ENCODE assay signal across 21 cellular contexts in the genomic region with DNA sequence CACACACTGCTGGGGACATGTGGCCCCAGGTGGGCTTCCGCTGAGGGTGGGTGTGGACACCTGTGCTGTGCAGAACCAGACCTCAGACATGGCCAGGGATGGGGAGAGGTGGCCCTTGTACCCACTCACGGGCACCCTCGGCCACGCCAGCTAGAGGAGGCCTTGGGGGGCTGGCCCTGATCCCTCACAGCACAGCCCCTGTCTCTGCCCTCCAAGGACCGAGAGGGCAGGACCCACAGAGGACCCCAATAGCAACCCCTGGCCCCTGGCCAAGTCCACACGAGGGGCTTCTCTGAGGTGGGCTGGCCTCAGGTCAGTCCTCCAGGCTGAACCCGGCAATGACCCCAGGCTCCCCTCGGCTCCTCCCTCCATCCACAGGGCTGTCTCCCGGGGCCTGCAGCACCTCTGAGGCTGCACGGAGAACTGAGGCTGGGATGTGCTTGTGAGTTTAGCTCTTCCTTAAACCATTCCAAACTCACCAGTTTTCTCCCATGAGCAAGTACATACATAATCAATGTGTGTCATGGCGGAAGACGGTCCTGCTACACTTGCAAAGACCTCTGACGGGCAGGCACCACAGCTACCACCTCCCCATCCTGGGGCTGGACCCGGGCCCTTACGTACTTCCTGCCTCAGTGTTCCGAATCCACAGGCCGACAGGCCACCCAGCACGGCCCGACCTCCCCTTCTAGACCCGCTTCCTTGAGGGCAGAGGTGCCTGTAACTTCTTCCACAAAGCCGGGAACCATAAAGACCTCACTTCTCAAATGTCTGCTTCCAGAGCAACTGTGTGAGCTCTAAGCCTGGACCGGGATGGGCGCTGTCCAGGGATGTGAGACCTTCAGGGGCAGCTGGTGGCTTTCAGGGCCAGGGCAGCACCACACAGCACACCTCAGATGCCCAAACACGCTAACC. TPM values are rescaled to one million over a fixed set of nuclear protein-coding genes. Genes with fewer than 3 reads are reported as not detected.
A peak's percentile ranks its signal among the peaks of the same experiment; 100 is the strongest.
DNase-seq lines count a peak whose midpoint lies in the region; ATAC-seq and TF ChIP-seq lines count a peak whose summit lies in the region.
"Had no signal": no experiment of that assay in that cellular context is flagged by ENCODE, and none has a peak within 500 bp of the region (broad histone marks: within the 10 kb centered on the region; RNA-seq: fewer than 3 reads in every experiment).

No MANE protein-coding gene starts in this region.

- intact Hi-C loops in Caco-2 (cut with micrococcal nuclease; ENCODE audit: unreplicated experiment) = no loop called here

- no peaks in the 10 kb centered on the region for H3K36me3 ChIP-seq in Caco-2 (ENCODE audit: control insufficient read depth, insufficient read depth, low read length)
- H3K36me3 ChIP-seq in WERI-Rb-1 = peaks cover 1% of the 10 kb centered on the region
- H3K36me3 ChIP-seq: breast epithelium had no signal

- H3K4me3 Mint-ChIP-seq in T-helper 2 cell treated with Interferon-gamma antibody and Interleukin-4, amounts not matched to agents 5 μg/mL and 100 μg/mL, for 36 hours = no peak overlapping the region
- no peak overlapping the region for H3K4me3 Mint-ChIP-seq in Caco-2 (ENCODE audit: unreplicated experiment)
- no peak overlapping the region for H3K4me3 Mint-ChIP-seq in activated T-helper 17 cell treated with anti-CD3 and anti-CD28 coated beads, Interleukin-2, amount 50 U/mL, for 72 hours
- peak overlapping the region; percentile 66 for H3K4me3 Mint-ChIP-seq in neural crest cell

- POLR2A ChIA-PET in Caco-2 (lab: Charles Lee) = no interaction called here

- H3K27me3 Mint-ChIP-seq in T-helper 2 cell treated with Interferon-gamma antibody and Interleukin-4, amounts not matched to agents 5 μg/mL and 100 μg/mL, for 36 hours (ENCODE audit: low read depth) = no peaks in the 10 kb centered on the region
- H3K27me3 Mint-ChIP-seq in Caco-2 (ENCODE audit: insufficient read depth, unreplicated experiment) (no peaks in the 10 kb centered on the region), neural crest cell (ENCODE audit: low read depth) (peaks cover 4% of the 10 kb centered on the region)
- H3K27me3 Mint-ChIP-seq in activated T-helper 17 cell treated with anti-CD3 and anti-CD28 coated beads, Interleukin-2, amount 50 U/mL, for 72 hours = no peaks in the 10 kb centered on the region

- H3K9me3 Mint-ChIP-seq in T-helper 2 cell treated with Interferon-gamma antibody and Interleukin-4, amounts not matched to agents 5 μg/mL and 100 μg/mL, for 36 hours = no peaks in the 10 kb centered on the region
- no peaks in the 10 kb centered on the region for H3K9me3 Mint-ChIP-seq in Caco-2 (ENCODE audit: unreplicated experiment)
- H3K9me3 Mint-ChIP-seq in activated T-helper 17 cell treated with anti-CD3 and anti-CD28 coated beads, Interleukin-2, amount 50 U/mL, for 72 hours = no peaks in the 10 kb centered on the region
- no peaks in the 10 kb centered on the region for H3K9me3 Mint-ChIP-seq in neural crest cell

- no peak for ATAC-seq in activated T-helper 17 cell treated with anti-CD3 and anti-CD28 coated beads, Interleukin-2, amount 50 U/mL, for 72 hours (replicated peaks)
- ATAC-seq: lower lobe of right lung had no signal

- no TSS peak for BruUV-seq in Caco-2 (replicated peaks; lab: Mats Ljungman, UMichigan)

- peaks cover 4% of the 10 kb centered on the region; the same call in 1 of the 2 replicates for H3K4me1 ChIP-seq in Caco-2
- H3K4me1 ChIP-seq: breast epithelium, esophagus squamous epithelium, lower lobe of right lung had no signal

- no peak overlapping the region for H3K27ac ChIP-seq in WERI-Rb-1
- H3K27ac ChIP-seq: breast epithelium, esophagus squamous epithelium, lower lobe of right lung, suprapubic skin had no signal

- H3K4me3 ChIP-seq in Caco-2 (ENCODE audit: low read depth, low read length) (no peak overlapping the region), WERI-Rb-1 (ENCODE audit: low read depth, low read length) (no peak overlapping the region)
- H3K4me3 ChIP-seq: breast epithelium, esophagus squamous epithelium, lower lobe of right lung, skin epidermis, suprapubic skin had no signal

- peaks cover 3% of the 10 kb centered on the region for H3K36me3 Mint-ChIP-seq in T-helper 2 cell treated with Interferon-gamma antibody and Interleukin-4, amounts not matched to agents 5 μg/mL and 100 μg/mL, for 36 hours (ENCODE audit: low read depth)
- H3K36me3 Mint-ChIP-seq in Caco-2 (ENCODE audit: insufficient read depth, unreplicated experiment) (peaks cover 27% of the 10 kb centered on the region), neural crest cell (ENCODE audit: low read depth) (peaks cover 7% of the 10 kb centered on the region)
- H3K36me3 Mint-ChIP-seq in activated T-helper 17 cell treated with anti-CD3 and anti-CD28 coated beads, Interleukin-2, amount 50 U/mL, for 72 hours (ENCODE audit: low read depth) = no peaks in the 10 kb centered on the region

- peak overlapping the region; percentile 45 for H3K27ac Mint-ChIP-seq in T-helper 2 cell treated with Interferon-gamma antibody and Interleukin-4, amounts not matched to agents 5 μg/mL and 100 μg/mL, for 36 hours
- H3K27ac Mint-ChIP-seq in Caco-2 (ENCODE audit: unreplicated experiment) (peak overlapping the region; percentile 37), neural crest cell (ENCODE audit: unreplicated experiment) (no peak overlapping the region)
- H3K27ac Mint-ChIP-seq in activated T-helper 17 cell treated with anti-CD3 and anti-CD28 coated beads, Interleukin-2, amount 50 U/mL, for 72 hours = peak overlapping the region; percentile 63

- no peaks in the 10 kb centered on the region for H3K9me3 ChIP-seq in Caco-2
- H3K9me3 ChIP-seq in WERI-Rb-1 (ENCODE audit: severe bottlenecking) = no peaks in the 10 kb centered on the region
- H3K9me3 ChIP-seq: breast epithelium, esophagus squamous epithelium, lower lobe of right lung, suprapubic skin had no signal

- CTCF ChIA-PET in Caco-2 (lab: Charles Lee) = interaction anchor here (0.6 to 1.0 kb wide), 3 partner anchors 42 to 95 kb away, joined by 3 to 13 read pairs (median 3); partner anchors contain the start of gene STMN3

- no peak for TF ChIP-seq CTCF in Caco-2 (IDR thresholded peaks at IDR 0.05; ENCODE audit: insufficient read depth in 1 of 2, low read depth in 1 of 2, low read length in 1 of 2, severe bottlenecking in 1 of 2, unreplicated experiment in 1 of 2)
- no peak for TF ChIP-seq CTCF in neural crest cell (conservative IDR thresholded peaks at IDR 0.05)
- no peak for TF ChIP-seq CTCF in WERI-Rb-1 (IDR thresholded peaks at IDR 0.05; ENCODE audit: low read depth, low read length)

- H3K4me1 Mint-ChIP-seq in T-helper 2 cell treated with Interferon-gamma antibody and Interleukin-4, amounts not matched to agents 5 μg/mL and 100 μg/mL, for 36 hours (ENCODE audit: low read depth) = peaks cover 4% of the 10 kb centered on the region
- H3K4me1 Mint-ChIP-seq in Caco-2 (ENCODE audit: low read depth, unreplicated experiment) = no peaks in the 10 kb centered on the region
- no peaks in the 10 kb centered on the region for H3K4me1 Mint-ChIP-seq in activated T-helper 17 cell treated with anti-CD3 and anti-CD28 coated beads, Interleukin-2, amount 50 U/mL, for 72 hours
- H3K4me1 Mint-ChIP-seq in neural crest cell = peaks cover 4% of the 10 kb centered on the region

- no peaks in the 10 kb centered on the region for H3K27me3 ChIP-seq in Caco-2 (replicated peaks; ENCODE audit: control insufficient read depth, insufficient read depth, low read length)
- no peaks in the 10 kb centered on the region for H3K27me3 ChIP-seq in WERI-Rb-1 (ENCODE audit: insufficient read depth, low read depth, severe bottlenecking)
- H3K27me3 ChIP-seq: breast epithelium, esophagus squamous epithelium, suprapubic skin had no signal

- DNase-seq in T-helper 2 cell treated with Interferon-gamma antibody and Interleukin-4, amounts not matched to agents 5 μg/mL and 100 μg/mL, for 36 hours (ENCODE audit: low spot score) = no peak
- DNase-seq in T-helper 2 cell = no peak
- no peak for DNase-seq in Caco-2
- no peak for DNase-seq in neural crest cell (ENCODE audit: low read depth, low spot score)
- no peak for DNase-seq in central memory CD4-positive, alpha-beta T cell
- no peak for DNase-seq in stimulated activated CD4-positive, alpha-beta T cell treated with anti-CD3 and anti-CD28 coated beads, Interleukin-1b, Interleukin-23, amount 100 ng/mL, for 48 hours
- DNase-seq in WERI-Rb-1 = no peak
- DNase-seq: activated CD4-positive, alpha-beta T cell treated with anti-CD3 and anti-CD28 coated beads, Interleukin-2, amount 50 U/mL, for 4 hours; activated T-cell treated with anti-CD3 and anti-CD28 coated beads, Interleukin-2, amount 50 U/mL, for 48 hours; DND-41; esophagus squamous epithelium; lower lobe of right lung; MM.1S; NCI-H1694 treated with DMSO at 0.1 percent for 48 hours; NCI-H2227 treated with DMSO at 0.1 percent for 48 hours; NCI-H82; stimulated activated CD4-positive, alpha-beta T cell treated with anti-CD3 and anti-CD28 coated beads, Interleukin-4, amount 100 ng/mL, for 24 hours had no signal

RNA-seq across cellular contexts. Expression of gene SLC2A4RG, which starts 9.0 kb away (rescaled TPM):
- 211 and 234 TPM in 2 replicates for total RNA-seq in Caco-2 (2022)
- total RNA-seq in activated T-helper 17 cell treated with anti-CD3 and anti-CD28 coated beads, Interleukin-2, amount 50 U/mL, for 72 hours = 10 to 100 TPM; 30.5 to 35.1 TPM
- 73.3 and 79.1 TPM in 2 replicates for total RNA-seq in neural crest cell

RNA-seq across cellular contexts. Expression of gene LIME1, which starts 12.1 kb away (rescaled TPM):
- total RNA-seq in Caco-2 (2022) (18.8 and 23.5 TPM in 2 replicates), neural crest cell (16.5 and 17.6 TPM in 2 replicates)
- total RNA-seq in activated T-helper 17 cell treated with anti-CD3 and anti-CD28 coated beads, Interleukin-2, amount 50 U/mL, for 72 hours = 10 to 100 TPM in 1 of 2 donors, 1 to 10 TPM in 1; 9.8 to 24.8 TPM

RNA-seq across cellular contexts. Expression of gene ZGPAT, which starts 40.8 kb away (rescaled TPM):
- total RNA-seq in Caco-2 (2022) (69.3 and 74.7 TPM in 2 replicates), neural crest cell (31.3 and 32.1 TPM in 2 replicates)
- total RNA-seq in activated T-helper 17 cell treated with anti-CD3 and anti-CD28 coated beads, Interleukin-2, amount 50 U/mL, for 72 hours = 10 to 100 TPM; 18.3 to 24.7 TPM

RNA-seq across cellular contexts. Expression of gene ARFRP1, which starts 40.8 kb away (rescaled TPM):
- 119 and 126 TPM in 2 replicates for total RNA-seq in Caco-2 (2022)
- 10 to 100 TPM; 43.8 to 55.8 TPM for total RNA-seq in activated T-helper 17 cell treated with anti-CD3 and anti-CD28 coated beads, Interleukin-2, amount 50 U/mL, for 72 hours
- total RNA-seq in neural crest cell = 41.0 and 42.1 TPM in 2 replicates

RNA-seq across cellular contexts. Expression of gene TNFRSF6B, which starts 52.2 kb away (rescaled TPM):
- total RNA-seq in Caco-2 (2022) (not detected in 2 replicates), neural crest cell (not detected in 2 replicates)
- total RNA-seq in activated T-helper 17 cell treated with anti-CD3 and anti-CD28 coated beads, Interleukin-2, amount 50 U/mL, for 72 hours = not detected
